ENCODE assay signal across 20 cellular contexts in the genomic region with DNA sequence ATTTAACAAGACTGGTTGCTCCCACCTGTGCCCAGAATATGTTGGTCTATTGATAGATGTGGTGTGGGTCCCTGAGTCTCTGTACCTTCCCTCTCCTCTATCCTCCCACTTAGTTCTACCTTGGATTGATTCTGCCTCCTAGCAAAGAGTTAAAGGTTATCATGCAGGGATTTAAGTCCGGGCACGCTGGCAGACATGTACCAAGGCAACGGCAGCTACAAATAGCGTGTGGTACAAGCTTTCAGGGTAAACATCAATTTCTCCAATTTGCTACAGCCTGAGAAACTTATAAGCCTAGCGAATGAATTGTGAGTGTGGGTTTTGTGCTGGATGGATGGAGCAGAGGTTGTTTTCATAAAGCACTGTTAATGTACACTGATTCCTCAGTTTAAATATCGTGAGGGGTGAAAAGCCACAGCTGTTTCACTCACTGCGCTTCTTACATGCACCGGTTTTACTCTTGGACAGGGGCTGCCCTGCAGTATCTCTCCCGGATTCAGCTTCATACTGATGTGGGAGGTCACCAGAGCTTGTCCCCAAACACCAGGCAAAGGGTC.
"Had no signal": no experiment of that assay in that cellular context is flagged by ENCODE, and none has a peak within 500 bp of the region (broad histone marks: within the 10 kb centered on the region; RNA-seq: fewer than 3 reads in every experiment).

No MANE protein-coding gene starts in this region.

- H3K9me3 ChIP-seq: ascending aorta, breast epithelium, esophagus squamous epithelium, transverse colon, uterus had no signal

- H3K9me3 Mint-ChIP-seq: activated naive CD4-positive, alpha-beta T cell treated with anti-CD3 and anti-CD28 coated beads, Interleukin-2, amount 50 U/mL, for 24 hours; dendritic cell treated with granulocyte-macrophage colony-stimulating factor and Interleukin-4, amounts not matched to agents 40 ng/mL and 50 ng/mL, for 4 days; natural killer cell treated with Interleukin-12 subunit alpha and Interleukin-12 subunit beta and Interleukin-15 and Interleukin-18, amount 100 ng/mL, for 72 hours; T-helper 1 cell treated with Interleukin-12 subunit alpha and Interleukin-12 subunit beta and Interleukin-4 antibody, amounts not matched to agents 30 μg/mL and 1 μg/mL, for 36 hours had no signal

- H3K4me1 ChIP-seq: breast epithelium, uterus had no signal

- H3K27ac ChIP-seq: ascending aorta, breast epithelium, esophagus squamous epithelium, transverse colon, uterus had no signal

- H3K36me3 ChIP-seq: ascending aorta, breast epithelium, esophagus squamous epithelium, transverse colon, uterus had no signal

- H3K4me3 Mint-ChIP-seq: activated naive CD4-positive, alpha-beta T cell treated with anti-CD3 and anti-CD28 coated beads, Interleukin-2, amount 50 U/mL, for 24 hours; activated T-cell treated with anti-CD3 and anti-CD28 coated beads, Interleukin-2, amount 50 U/mL, for 72 hours; dendritic cell treated with granulocyte-macrophage colony-stimulating factor and Interleukin-4, amounts not matched to agents 40 ng/mL and 50 ng/mL, for 4 days; natural killer cell treated with Interleukin-12 subunit alpha and Interleukin-12 subunit beta and Interleukin-15 and Interleukin-18, amount 100 ng/mL, for 72 hours; T-helper 1 cell treated with Interleukin-12 subunit alpha and Interleukin-12 subunit beta and Interleukin-4 antibody, amounts not matched to agents 30 μg/mL and 1 μg/mL, for 36 hours had no signal

- H3K4me1 Mint-ChIP-seq: activated naive CD4-positive, alpha-beta T cell treated with anti-CD3 and anti-CD28 coated beads, Interleukin-2, amount 50 U/mL, for 24 hours had no signal

- H3K27me3 ChIP-seq: ascending aorta, breast epithelium, transverse colon, uterus had no signal

- H3K27me3 Mint-ChIP-seq: activated naive CD4-positive, alpha-beta T cell treated with anti-CD3 and anti-CD28 coated beads, Interleukin-2, amount 50 U/mL, for 24 hours had no signal

- H3K4me3 ChIP-seq: ascending aorta, breast epithelium, esophagus squamous epithelium, transverse colon, uterus had no signal

- H3K27ac Mint-ChIP-seq: activated naive CD4-positive, alpha-beta T cell treated with anti-CD3 and anti-CD28 coated beads, Interleukin-2, amount 50 U/mL, for 24 hours; activated T-cell treated with anti-CD3 and anti-CD28 coated beads, Interleukin-2, amount 50 U/mL, for 72 hours; dendritic cell treated with granulocyte-macrophage colony-stimulating factor and Interleukin-4, amounts not matched to agents 40 ng/mL and 50 ng/mL, for 4 days; natural killer cell treated with Interleukin-12 subunit alpha and Interleukin-12 subunit beta and Interleukin-15 and Interleukin-18, amount 100 ng/mL, for 72 hours; T-helper 1 cell treated with Interleukin-12 subunit alpha and Interleukin-12 subunit beta and Interleukin-4 antibody, amounts not matched to agents 30 μg/mL and 1 μg/mL, for 36 hours had no signal

- H3K36me3 Mint-ChIP-seq: activated naive CD4-positive, alpha-beta T cell treated with anti-CD3 and anti-CD28 coated beads, Interleukin-2, amount 50 U/mL, for 24 hours; natural killer cell treated with Interleukin-12 subunit alpha and Interleukin-12 subunit beta and Interleukin-15 and Interleukin-18, amount 100 ng/mL, for 72 hours had no signal

- DNase-seq: activated CD4-positive, CD25-positive, alpha-beta regulatory T cell treated with anti-CD3 and anti-CD28 coated beads, Interleukin-2, amount 50 U/mL, for 72 hours; activated CD8-positive, alpha-beta memory T cell treated with anti-CD3 and anti-CD28 coated beads for 24 hours; activated CD8-positive, alpha-beta memory T cell treated with anti-CD3 and anti-CD28 coated beads, Interleukin-2, amount 50 U/mL, for 48 hours; activated gamma-delta T cell; activated T-cell treated with anti-CD3 and anti-CD28 coated beads, Interleukin-2, amount 50 U/mL, for 72 hours; effector memory CD4-positive, alpha-beta T cell; esophagus squamous epithelium; nucleus accumbens; posterior cingulate gyrus; retina; stimulated activated CD4-positive, alpha-beta T cell treated with anti-CD3 and anti-CD28 coated beads, Interleukin-2, amount 100 ng/mL, for 24 hours; stimulated activated naive CD8-positive, alpha-beta T cell treated with anti-CD3 and anti-CD28 coated beads, Interleukin-15, Interleukin-2, amounts not matched to agents 100 U/mL and 50 U/mL, for 24 hours; transverse colon; uterus had no signal

- ATAC-seq: activated T-cell treated with anti-CD3 and anti-CD28 coated beads, Interleukin-2, amount 50 U/mL, for 72 hours; natural killer cell treated with Interleukin-12 subunit alpha and Interleukin-12 subunit beta and Interleukin-15 and Interleukin-18, amount 100 ng/mL, for 72 hours; stimulated activated naive CD8-positive, alpha-beta T cell treated with anti-CD3 and anti-CD28 coated beads, Interleukin-15, Interleukin-2, amounts not matched to agents 100 U/mL and 50 U/mL, for 24 hours had no signal
